8 cellular contexts compared by ENCODE assay signal in the genomic region with DNA sequence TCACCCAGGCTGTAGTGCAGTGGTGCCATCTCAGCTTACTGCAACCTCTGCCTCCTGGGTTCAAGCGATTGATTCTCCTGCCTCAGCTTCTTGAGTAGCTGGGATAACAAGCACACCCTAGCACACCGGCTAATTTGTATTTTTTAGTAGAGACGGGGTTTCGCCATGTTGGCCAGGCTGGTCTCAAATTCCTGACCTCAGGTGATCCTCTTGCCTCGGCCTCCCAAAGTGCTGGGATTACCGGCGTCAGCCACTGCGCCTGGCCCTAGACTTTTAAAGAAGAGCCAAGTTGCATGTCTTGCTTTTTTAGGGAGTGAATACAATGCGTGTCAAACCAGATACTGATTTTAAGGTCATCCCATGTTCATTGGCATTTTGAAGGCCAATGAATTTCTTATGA. TPM values are rescaled to one million over a fixed set of nuclear protein-coding genes. Genes with fewer than 3 reads are reported as not detected.
DNase-seq lines count a peak whose midpoint lies in the region; ATAC-seq and TF ChIP-seq lines count a peak whose summit lies in the region.
"Not testable (repeated sequence)": the region's sequence is repeated elsewhere in the genome, so short reads cannot be mapped to it uniquely, and the experiment has no call there.

No MANE protein-coding gene starts in this region.

- not testable (repeated sequence) for TF ChIP-seq CTCF in BE2C (IDR thresholded peaks at IDR 0.05; ENCODE audit: low read depth, low read length); nephron (IDR thresholded peaks at IDR 0.05; ENCODE audit: unreplicated experiment in 3 of 3)

- H3K36me3 ChIP-seq in BE2C, result peaks cover 29% of the 10 kb centered on the region
- H3K36me3 ChIP-seq in HUES6 (ENCODE audit: control insufficient read depth, insufficient read depth, low read length), result peaks cover 45% of the 10 kb centered on the region
- H3K36me3 ChIP-seq in endocrine pancreas (ENCODE audit: control insufficient read depth, insufficient read depth, low read length), result not testable (repeated sequence)
- H3K36me3 ChIP-seq in iPS-15b (ENCODE audit: control insufficient read depth, insufficient read depth, low read length), result peaks cover 11% of the 10 kb centered on the region

- H3K4me3 ChIP-seq in BE2C (ENCODE audit: low read depth, low read length), result peak overlapping the region; percentile 66
- H3K4me3 ChIP-seq in HUES6 (ENCODE audit: low read depth, low read length), result peak overlapping the region; percentile 85
- peak overlapping the region; percentile 50 for H3K4me3 ChIP-seq in endocrine pancreas (ENCODE audit: control insufficient read depth, insufficient read depth, low read length)
- peak overlapping the region; percentile 69 for H3K4me3 ChIP-seq in iPS-15b (ENCODE audit: low read depth, low read length)

- not testable (repeated sequence) for H3K27me3 Mint-ChIP-seq in T-helper 2 cell treated with Interferon-gamma antibody and Interleukin-4, amounts not matched to agents 5 μg/mL and 100 μg/mL, for 36 hours (ENCODE audit: low read depth); activated naive CD8-positive, alpha-beta T cell treated with anti-CD3 and anti-CD28 coated beads for 36 hours; nephron (ENCODE audit: low read depth); stimulated activated memory B cell treated with anti-CD40 and anti-IgM and Interleukin-4, amounts not matched to agents 10 μg/mL and 1 μg/mL and 100 μg/mL, for 72 hours

- H3K4me3 Mint-ChIP-seq in T-helper 2 cell treated with Interferon-gamma antibody and Interleukin-4, amounts not matched to agents 5 μg/mL and 100 μg/mL, for 36 hours, result peak overlapping the region; percentile 70
- H3K4me3 Mint-ChIP-seq in activated naive CD8-positive, alpha-beta T cell treated with anti-CD3 and anti-CD28 coated beads for 36 hours, result peak overlapping the region; percentile 75
- H3K4me3 Mint-ChIP-seq in nephron, result peak overlapping the region; percentile 81 to 88 (median 85)
- H3K4me3 Mint-ChIP-seq in stimulated activated memory B cell treated with anti-CD40 and anti-IgM and Interleukin-4, amounts not matched to agents 10 μg/mL and 1 μg/mL and 100 μg/mL, for 72 hours, result not testable (repeated sequence)

- not testable (repeated sequence) for DNase-seq in BE2C; T-helper 2 cell treated with Interferon-gamma antibody and Interleukin-4, amounts not matched to agents 5 μg/mL and 100 μg/mL, for 36 hours (ENCODE audit: low spot score); activated naive CD8-positive, alpha-beta T cell treated with anti-CD3 and anti-CD28 coated beads for 36 hours

- peaks cover 28% of the 10 kb centered on the region for H3K36me3 Mint-ChIP-seq in T-helper 2 cell treated with Interferon-gamma antibody and Interleukin-4, amounts not matched to agents 5 μg/mL and 100 μg/mL, for 36 hours (ENCODE audit: low read depth)
- peaks cover 23% of the 10 kb centered on the region for H3K36me3 Mint-ChIP-seq in activated naive CD8-positive, alpha-beta T cell treated with anti-CD3 and anti-CD28 coated beads for 36 hours
- peaks cover 29% of the 10 kb centered on the region for H3K36me3 Mint-ChIP-seq in nephron (ENCODE audit: low read depth)
- peaks cover 21% of the 10 kb centered on the region for H3K36me3 Mint-ChIP-seq in stimulated activated memory B cell treated with anti-CD40 and anti-IgM and Interleukin-4, amounts not matched to agents 10 μg/mL and 1 μg/mL and 100 μg/mL, for 72 hours

- H3K27ac Mint-ChIP-seq in T-helper 2 cell treated with Interferon-gamma antibody and Interleukin-4, amounts not matched to agents 5 μg/mL and 100 μg/mL, for 36 hours; activated naive CD8-positive, alpha-beta T cell treated with anti-CD3 and anti-CD28 coated beads for 36 hours: not testable (repeated sequence)
- peak overlapping the region in 2 of 3 experiments; percentile 57 to 86 for H3K27ac Mint-ChIP-seq in nephron
- H3K27ac Mint-ChIP-seq in stimulated activated memory B cell treated with anti-CD40 and anti-IgM and Interleukin-4, amounts not matched to agents 10 μg/mL and 1 μg/mL and 100 μg/mL, for 72 hours, result peak overlapping the region; percentile 91

- H3K9me3 Mint-ChIP-seq in T-helper 2 cell treated with Interferon-gamma antibody and Interleukin-4, amounts not matched to agents 5 μg/mL and 100 μg/mL, for 36 hours; activated naive CD8-positive, alpha-beta T cell treated with anti-CD3 and anti-CD28 coated beads for 36 hours; nephron; stimulated activated memory B cell treated with anti-CD40 and anti-IgM and Interleukin-4, amounts not matched to agents 10 μg/mL and 1 μg/mL and 100 μg/mL, for 72 hours: not testable (repeated sequence)

- ATAC-seq in stimulated activated memory B cell treated with anti-CD40 and anti-IgM and Interleukin-4, amounts not matched to agents 10 μg/mL and 1 μg/mL and 100 μg/mL, for 72 hours, result not testable (repeated sequence)

- not testable (repeated sequence) for H3K27me3 ChIP-seq in BE2C; HUES6 (ENCODE audit: control insufficient read depth, insufficient read depth, low read length); endocrine pancreas (ENCODE audit: control insufficient read depth, insufficient read depth, low read length); iPS-15b (ENCODE audit: control insufficient read depth, insufficient read depth, low read length)

- H3K27ac ChIP-seq in HUES6 (ENCODE audit: low read depth, low read length), result not testable (repeated sequence)

- H3K9ac ChIP-seq in HUES6 (ENCODE audit: low read length) (peak overlapping the region; percentile 89), iPS-15b (ENCODE audit: low read depth, low read length) (peak overlapping the region; percentile 50)
- H3K9ac ChIP-seq in endocrine pancreas (ENCODE audit: control insufficient read depth, insufficient read depth, low read length), result not testable (repeated sequence)

- not testable (repeated sequence) for H3K4me1 ChIP-seq in BE2C; iPS-15b (ENCODE audit: control insufficient read depth, insufficient read depth, low read length)
- H3K4me1 ChIP-seq in HUES6 (ENCODE audit: control insufficient read depth, insufficient read depth, low read length), result peaks cover 31% of the 10 kb centered on the region
- peaks cover 11% of the 10 kb centered on the region for H3K4me1 ChIP-seq in endocrine pancreas (ENCODE audit: control insufficient read depth, insufficient read depth, low read length)

- peaks cover 22% of the 10 kb centered on the region for H3K4me1 Mint-ChIP-seq in T-helper 2 cell treated with Interferon-gamma antibody and Interleukin-4, amounts not matched to agents 5 μg/mL and 100 μg/mL, for 36 hours (ENCODE audit: low read depth)
- peaks cover 14% of the 10 kb centered on the region for H3K4me1 Mint-ChIP-seq in activated naive CD8-positive, alpha-beta T cell treated with anti-CD3 and anti-CD28 coated beads for 36 hours
- peaks cover 17% of the 10 kb centered on the region for H3K4me1 Mint-ChIP-seq in nephron
- H3K4me1 Mint-ChIP-seq in stimulated activated memory B cell treated with anti-CD40 and anti-IgM and Interleukin-4, amounts not matched to agents 10 μg/mL and 1 μg/mL and 100 μg/mL, for 72 hours, result peaks cover 25% of the 10 kb centered on the region

- not testable (repeated sequence) for H3K9me3 ChIP-seq in BE2C; HUES6 (ENCODE audit: control insufficient read depth, insufficient read depth, low read depth, low read length); endocrine pancreas (ENCODE audit: control insufficient read depth, low read length); iPS-15b (ENCODE audit: control insufficient read depth, insufficient read depth, low read length)

RNA-seq across cellular contexts. Expression of a gene that starts 1.9 kb away (rescaled TPM):
- 35.2 TPM for polyA plus RNA-seq in BE2C (2012; ENCODE audit: insufficient read depth, insufficient read length, low read depth)
- total RNA-seq in activated naive CD8-positive, alpha-beta T cell treated with anti-CD3 and anti-CD28 coated beads for 36 hours, result 10 to 100 TPM; 33.9 to 36.2 TPM

RNA-seq across cellular contexts. Expression of a gene that starts 10.5 kb away (rescaled TPM):
- 2.1 TPM for polyA plus RNA-seq in BE2C (2012; ENCODE audit: insufficient read depth, insufficient read length, low read depth)
- total RNA-seq in activated naive CD8-positive, alpha-beta T cell treated with anti-CD3 and anti-CD28 coated beads for 36 hours, result under 1 TPM in 1 of 2 experiments, not detected in 1; 0.54 TPM
